ENCODE assay signal across 20 cellular contexts in the genomic region with DNA sequence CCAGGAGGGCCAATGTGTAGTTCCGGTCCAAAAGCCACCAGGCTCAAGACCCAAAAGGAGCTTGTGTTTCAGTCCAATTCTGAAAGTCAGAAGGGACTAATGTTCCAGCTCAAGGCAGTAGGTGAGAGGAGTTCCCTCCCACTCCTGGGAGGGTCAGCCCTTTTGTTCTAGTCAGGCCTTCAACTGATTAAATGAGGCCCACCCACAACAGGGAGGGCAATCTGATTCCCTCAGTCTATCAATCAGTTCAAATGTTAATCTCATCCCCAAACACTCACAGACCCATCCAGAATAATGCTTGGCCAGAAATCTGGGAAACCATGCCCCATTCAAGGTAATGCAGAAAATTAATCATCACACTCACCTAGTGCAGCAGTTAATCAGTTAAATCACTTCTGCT. TPM values are rescaled to one million over a fixed set of nuclear protein-coding genes. Genes with fewer than 3 reads are reported as not detected.
"Had no signal": no experiment of that assay in that cellular context is flagged by ENCODE, and none has a peak within 500 bp of the region (broad histone marks: within the 10 kb centered on the region; RNA-seq: fewer than 3 reads in every experiment).

No MANE protein-coding gene starts in this region.

- H3K4me3 Mint-ChIP-seq: effector memory CD8-positive, alpha-beta T cell; neural progenitor cell; stimulated activated naive B cell treated with anti-CD40 and anti-IgM and Interleukin-4, amounts not matched to agents 10 μg/mL and 1 μg/mL and 100 μg/mL, for 72 hours had no signal

- H3K27ac Mint-ChIP-seq: neural progenitor cell had no signal

- H3K36me3 ChIP-seq: esophagus muscularis mucosa, gastrocnemius medialis, heart right ventricle, neural progenitor cell, pancreas, prostate gland, right lobe of liver had no signal

- H3K4me1 ChIP-seq: gastrocnemius medialis, pancreas, prostate gland, right lobe of liver had no signal

- H3K4me2 ChIP-seq: neural progenitor cell had no signal

- H3K9me3 Mint-ChIP-seq: effector memory CD8-positive, alpha-beta T cell; naive thymus-derived CD8-positive, alpha-beta T cell; neural progenitor cell; stimulated activated naive B cell treated with anti-CD40 and anti-IgM and Interleukin-4, amounts not matched to agents 10 μg/mL and 1 μg/mL and 100 μg/mL, for 72 hours had no signal

- H3K27me3 ChIP-seq: esophagus muscularis mucosa, gastrocnemius medialis, heart right ventricle, neural progenitor cell, pancreas, right lobe of liver had no signal

- H3K36me3 Mint-ChIP-seq: naive thymus-derived CD8-positive, alpha-beta T cell; neural progenitor cell; stimulated activated naive B cell treated with anti-CD40 and anti-IgM and Interleukin-4, amounts not matched to agents 10 μg/mL and 1 μg/mL and 100 μg/mL, for 72 hours had no signal

- H3K9ac ChIP-seq: neural progenitor cell had no signal

- DNase-seq: effector memory CD8-positive, alpha-beta T cell; gastrocnemius medialis; heart right ventricle; hypothalamus; kidney glomerular epithelial cell; mesendoderm; naive thymus-derived CD8-positive, alpha-beta T cell; nucleus accumbens; pancreas; retina; right lobe of liver; stimulated activated CD4-positive, alpha-beta T cell treated with anti-CD3 and anti-CD28 coated beads, Interleukin-4, amount 100 ng/mL, for 24 hours; trophoblast cell had no signal

- H2AFZ ChIP-seq: neural progenitor cell had no signal

- H3K9me3 ChIP-seq: esophagus muscularis mucosa, gastrocnemius medialis, heart right ventricle, pancreas, prostate gland, right lobe of liver had no signal

- H3K4me3 ChIP-seq: esophagus muscularis mucosa, gastrocnemius medialis, heart right ventricle, neural progenitor cell, pancreas, prostate gland, right lobe of liver had no signal

- H3K27ac ChIP-seq: epithelial cell of prostate, esophagus muscularis mucosa, gastrocnemius medialis, heart right ventricle, neural progenitor cell, pancreas, prostate gland, right lobe of liver had no signal

- ATAC-seq: effector memory CD8-positive, alpha-beta T cell; gastrocnemius medialis; heart right ventricle; naive thymus-derived CD8-positive, alpha-beta T cell; pancreas; right lobe of liver had no signal

- H3K27me3 Mint-ChIP-seq: effector memory CD8-positive, alpha-beta T cell; naive thymus-derived CD8-positive, alpha-beta T cell; stimulated activated naive B cell treated with anti-CD40 and anti-IgM and Interleukin-4, amounts not matched to agents 10 μg/mL and 1 μg/mL and 100 μg/mL, for 72 hours had no signal

RNA-seq across cellular contexts. Expression of a gene that starts 35.8 kb away (rescaled TPM):
- total RNA-seq: fibroblast of villous mesenchyme, lung microvascular endothelial cell had no signal
